2 cellular contexts compared by ENCODE assay signal in the genomic region with DNA sequence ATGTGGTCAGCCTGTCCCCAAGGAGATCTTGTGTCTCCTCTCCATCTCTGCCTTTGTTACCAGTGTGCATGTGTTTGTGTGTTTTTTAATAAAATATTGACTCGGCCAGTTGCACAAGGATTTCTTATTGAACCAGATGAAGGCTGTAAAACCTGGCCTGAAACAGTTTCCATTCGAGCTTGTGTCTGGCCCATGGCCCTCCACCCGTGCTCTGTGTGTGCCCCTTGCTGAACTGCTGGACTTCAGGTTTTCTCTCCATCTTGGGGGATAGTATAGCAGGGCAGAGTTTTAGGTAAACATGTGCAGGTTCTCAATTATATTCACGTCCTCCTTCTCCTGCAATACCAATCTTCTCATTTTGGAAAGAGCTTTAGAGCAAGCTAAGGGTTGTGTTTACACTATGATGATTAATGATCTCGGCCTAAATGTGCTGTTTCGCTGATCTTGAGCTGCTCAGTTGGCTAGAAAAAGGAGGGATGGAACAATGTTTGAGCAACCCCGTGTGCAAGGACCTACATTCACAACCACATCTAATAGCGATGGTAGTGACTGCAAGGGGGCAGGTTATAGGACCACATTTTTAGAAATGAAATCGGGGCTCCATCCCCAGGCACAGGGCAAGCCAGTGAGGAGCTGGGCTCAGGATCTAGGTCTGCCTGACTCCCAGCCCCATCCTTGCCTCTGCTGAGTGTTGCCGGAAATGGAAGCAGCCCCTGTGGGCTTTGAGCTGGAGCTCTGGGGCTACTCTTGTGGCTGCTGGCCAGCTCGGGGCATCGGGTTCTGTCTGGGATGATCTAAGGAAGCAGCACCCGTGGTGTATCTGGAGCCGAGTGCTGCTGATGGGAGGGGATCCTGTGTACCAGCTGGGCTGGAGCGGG.
TF ChIP-seq lines count a peak whose summit lies in the region.

No MANE protein-coding gene starts in this region.

TF ChIP-seq in WTC11, 78 proteins besides CTCF, POLR2A, EP300 and RAD21:
- TF ChIP-seq ZNF317 (CRISPR knock-in tag; IDR thresholded peaks at IDR 0.05; ENCODE audit: borderline replicate concordance, low read depth) (0 out of 2 replicates have a peak, but pooled peaks have one; percentile 27), JAZF1 (CRISPR knock-in tag; IDR thresholded peaks at IDR 0.05) (no peak), ELF4 (CRISPR knock-in tag; IDR thresholded peaks at IDR 0.05; ENCODE audit: low read depth) (no peak), FOXK1 (CRISPR knock-in tag; IDR thresholded peaks at IDR 0.05) (no peak), MXD4 (CRISPR knock-in tag; IDR thresholded peaks at IDR 0.05; ENCODE audit: borderline replicate concordance) (no peak), SP1 (CRISPR knock-in tag; conservative IDR thresholded peaks at IDR 0.05) (no peak)

TF ChIP-seq in H1, 55 proteins besides CTCF, POLR2A, EP300 and RAD21:
- no peak for TF ChIP-seq SUZ12 (IDR thresholded peaks at IDR 0.05; ENCODE audit: low read length)
- no peak for TF ChIP-seq RFX5 (IDR thresholded peaks at IDR 0.05; ENCODE audit: borderline replicate concordance, low read depth, low read length)
- no peak for TF ChIP-seq SIN3A (conservative IDR thresholded peaks at IDR 0.05 in 1 of 2, IDR thresholded peaks at IDR 0.05 in 1 of 2; ENCODE audit: low read depth in 1 of 2, low read length in 2 of 2)
- TF ChIP-seq TBP (IDR thresholded peaks at IDR 0.05; ENCODE audit: low read depth, low read length) = no peak
- no peak for TF ChIP-seq CTBP2 (IDR thresholded peaks at IDR 0.05; ENCODE audit: borderline replicate concordance, insufficient read depth, insufficient read length, low read length)
- no peak for TF ChIP-seq ATF3 (IDR thresholded peaks at IDR 0.05; ENCODE audit: insufficient read depth, low read depth, low read length)
- no peak for TF ChIP-seq SAP30 (IDR thresholded peaks at IDR 0.05; ENCODE audit: insufficient read depth, insufficient replicate concordance, low read length)
- no peak for TF ChIP-seq EZH2 (IDR thresholded peaks at IDR 0.05; ENCODE audit: low read depth, low read length, severe bottlenecking)
- no peak for TF ChIP-seq USF2 (IDR thresholded peaks at IDR 0.05; ENCODE audit: low read length)
- TF ChIP-seq SRF (IDR thresholded peaks at IDR 0.05; ENCODE audit: low read depth, low read length) = no peak
- no peak for TF ChIP-seq SP1 (IDR thresholded peaks at IDR 0.05; ENCODE audit: low read depth, low read length)
- no peak for TF ChIP-seq E2F6 (IDR thresholded peaks at IDR 0.05)
- no peak for TF ChIP-seq GTF2F1 (IDR thresholded peaks at IDR 0.05; ENCODE audit: borderline replicate concordance, low read depth, low read length)
- TF ChIP-seq RXRA (IDR thresholded peaks at IDR 0.05; ENCODE audit: insufficient read depth, low read depth, low read length) = no peak
- TF ChIP-seq YY1 (IDR thresholded peaks at IDR 0.05; ENCODE audit: low read depth, low read length) = no peak
TF ChIP-seq in H1: peak in this region for 0.
